In the genomic region with DNA sequence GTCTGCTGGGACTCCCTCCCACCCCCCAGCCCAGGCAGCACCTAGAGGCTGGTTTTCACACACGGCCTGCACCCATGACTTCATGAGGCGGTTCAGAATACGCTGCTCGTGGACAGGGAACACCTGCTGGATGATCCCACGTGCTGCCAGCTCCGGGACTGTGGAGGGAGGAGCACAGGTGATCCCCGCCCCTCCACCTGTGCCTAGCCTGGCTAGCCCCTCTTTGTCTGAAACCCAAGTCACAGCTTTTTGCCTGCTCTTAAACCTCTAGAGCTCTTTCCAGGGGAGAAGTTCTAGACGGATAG, we compare ENCODE assay signal across 18 cellular contexts. TPM values are rescaled to one million over a fixed set of nuclear protein-coding genes. Genes with fewer than 3 reads are reported as not detected.
A peak's percentile ranks its signal among the peaks of the same experiment; 100 is the strongest.
DNase-seq lines count a peak whose midpoint lies in the region; FAIRE-seq and TF ChIP-seq lines count a peak whose summit lies in the region.
"Had no signal": no experiment of that assay in that cellular context is flagged by ENCODE, and none has a peak within 500 bp of the region (broad histone marks: within the 10 kb centered on the region; RNA-seq: fewer than 3 reads in every experiment).

No MANE protein-coding gene starts in this region.

- no peak for TF ChIP-seq EP300 in H1 (IDR thresholded peaks at IDR 0.05; ENCODE audit: borderline replicate concordance in 1 of 2, low read depth in 2 of 2, low read length in 2 of 2)

- H2AK5ac ChIP-seq in H1 (ENCODE audit: low read depth, low read length) = no peak overlapping the region

- no peak for TF ChIP-seq RAD21 in H1 (IDR thresholded peaks at IDR 0.05 in 1 of 2, conservative IDR thresholded peaks at IDR 0.05 in 1 of 2; ENCODE audit: low read depth in 2 of 2, low read length in 2 of 2)

- 76% methylated on average over 8 of the region's 8 CpGs; no CpG with 5 or more reads in 1 of the 2 experiments for WGBS in H1 (ENCODE audit: extremely low coverage in 1 of 2, insufficient coverage in 1 of 2, insufficient read length in 1 of 2, insufficient replicate concordance in 2 of 2, low coverage in 1 of 2, low lambda C conversion rate in 2 of 2, missing lambda C conversion rate in 1 of 2), 2 experiments
- WGBS in lower leg skin, 2 donors = 67 to 68% methylated on average over 8 of the region's 8 CpGs

- no peak overlapping the region for H2BK15ac ChIP-seq in H1 (ENCODE audit: low read length)

- H4K5ac ChIP-seq in H1 (ENCODE audit: insufficient read length, low read depth, low read length) = no peak overlapping the region

- no peak overlapping the region for H3K4ac ChIP-seq in H1 (replicated peaks; ENCODE audit: insufficient read length, low read depth, low read length)

- H2AFZ ChIP-seq in H1 (ENCODE audit: low read length) = no peak overlapping the region
- H2AFZ ChIP-seq: GM23338 had no signal

- no peak overlapping the region for H2BK20ac ChIP-seq in H1 (ENCODE audit: low read length)

- H3K14ac ChIP-seq in H1 (ENCODE audit: insufficient read length) = no peak overlapping the region

- H4K91ac ChIP-seq in H1 (replicated peaks; ENCODE audit: insufficient read length, low read length) = no peak overlapping the region

- no peak overlapping the region for H2BK120ac ChIP-seq in H1 (replicated peaks; ENCODE audit: low read depth, low read length)

- 0 out of 2 replicates have a peak overlapping the region, but pooled peaks have one; percentile 46 for H4K8ac ChIP-seq in H1 (ENCODE audit: extremely low read depth, insufficient read depth, low read length)

- no peak overlapping the region for H3K4me3 ChIP-seq in HEK293 (ENCODE audit: low read depth, low read length)
- H3K4me3 ChIP-seq in H1 (ENCODE audit: extremely low read depth in 1 of 4, insufficient read depth in 2 of 4, low read depth in 3 of 4, low read length in 4 of 4) = no peak overlapping the region
- H3K4me3 ChIP-seq in lower leg skin (ENCODE audit: low read depth, poor library complexity, severe bottlenecking) = no peak overlapping the region
- H3K4me3 ChIP-seq: GM23338, SK-N-MC had no signal

- peaks cover 0 to 14% of the 10 kb centered on the region in 2 experiments for H4K20me1 ChIP-seq in H1 (replicated peaks in 1 of 2; ENCODE audit: control insufficient read depth in 1 of 2, insufficient read depth in 2 of 2, low read length in 2 of 2)

- TF ChIP-seq POLR2A in H1 (IDR thresholded peaks at IDR 0.05; ENCODE audit: control extremely low read depth in 1 of 2, low read depth in 2 of 2, low read length in 2 of 2) (no peak), lower leg skin (IDR thresholded peaks at IDR 0.05) (no peak)

- TF ChIP-seq CTCF in 22Rv1 (IDR thresholded peaks at IDR 0.05) = no peak
- no peak for TF ChIP-seq CTCF in HEK293 (tag by site-specific recombination; IDR thresholded peaks at IDR 0.05)
- no peak for TF ChIP-seq CTCF in H1 (IDR thresholded peaks at IDR 0.05; ENCODE audit: control extremely low read depth in 1 of 3, insufficient read depth in 1 of 3, low read depth in 1 of 3, low read length in 3 of 3)
- no peak for TF ChIP-seq CTCF in lower leg skin (IDR thresholded peaks at IDR 0.05)

- peak overlapping the region; percentile 99; the same call in 1 of the 2 replicates for H3K27ac ChIP-seq in 22Rv1
- no peak overlapping the region for H3K27ac ChIP-seq in HEK293 (ENCODE audit: extremely low read depth, low read depth, low read length)
- H3K27ac ChIP-seq in H1 (ENCODE audit: low read depth, low read length) = no peak overlapping the region
- H3K27ac ChIP-seq: HL-60, SK-N-MC had no signal

- H3K9ac ChIP-seq in H1 (replicated peaks in 1 of 4; ENCODE audit: extremely low read depth in 1 of 4, low read depth in 3 of 4, low read length in 3 of 4) = no peak overlapping the region

- H3K4me1 ChIP-seq in HEK293 (ENCODE audit: control insufficient read depth, insufficient read depth, low read length) (peaks cover 4% of the 10 kb centered on the region; the same call in 1 of the 2 replicates), H1 (replicated peaks in 1 of 4; ENCODE audit: control insufficient read depth in 3 of 4, insufficient read depth in 4 of 4, low read length in 3 of 4) (peaks cover 0 to 34% (median 24%) of the 10 kb centered on the region in 4 experiments; a peak in 6 of 7 replicates)

- POLR2A ChIA-PET in HEK293 (lab: Yijun Ruan, JAX) (interaction anchor here (0.5 to 7.6 kb wide), 2 partner anchors 22 to 648 kb away, joined by 3 to 64 read pairs; a partner anchor contains a TSS), H1 (lab: Charles Lee; ENCODE audit: partially characterized antibody) (interaction anchor here (2.1 to 17.1 kb wide), 2 partner anchors 10 to 21 kb away, joined by 4 to 329 read pairs; a partner anchor contains a TSS)

- H3K18ac ChIP-seq in H1 (ENCODE audit: extremely low read depth, low read length) = no peak overlapping the region

- CTCF ChIA-PET in HEK293 (lab: Yijun Ruan, JAX) = interaction anchor here (2.1 kb wide), 1 partner anchor 14 kb away, joined by 9 read pairs; no protein-coding TSS in a partner anchor
- CTCF ChIA-PET in H1 (lab: Charles Lee; ENCODE audit: partially characterized antibody) = interaction anchor here (1.2 to 2.3 kb wide), 3 partner anchors 9 to 49 kb away, joined by 3 to 6 read pairs (median 5); a partner anchor contains a TSS

- no peak overlapping the region for H3K4me2 ChIP-seq in H1 (ENCODE audit: insufficient read depth in 1 of 2, low read depth in 2 of 2, low read length in 2 of 2)
- H3K4me2 ChIP-seq: GM23338 had no signal

- intact Hi-C loops in lower leg skin (cut with DNase I; ENCODE audit: low total_unique reads) = no loop called here

- no peak overlapping the region for H2BK5ac ChIP-seq in H1 (ENCODE audit: low read depth, low read length)

- no peak overlapping the region for H3K23ac ChIP-seq in H1 (ENCODE audit: insufficient read length)

- H3K9me3 ChIP-seq in HEK293 (ENCODE audit: control insufficient read depth, insufficient read depth, low read depth, low read length) (no peaks in the 10 kb centered on the region), H1 (ENCODE audit: insufficient read depth in 2 of 2, low read depth in 1 of 2, low read length in 1 of 2) (no peaks in the 10 kb centered on the region)

- no peak overlapping the region for H3K56ac ChIP-seq in H1 (replicated peaks; ENCODE audit: insufficient read length, low read depth, low read length)

- 0 out of 2 replicates have a peak, but pooled peaks cover 2% of the 10 kb centered on the region for H3K79me1 ChIP-seq in H1 (ENCODE audit: low read depth, low read length)

- FAIRE-seq in H1 (lab: Jason Lieb, UNC) = no peak

- H3K79me2 ChIP-seq in H1 (ENCODE audit: control insufficient read depth in 1 of 2, insufficient read depth in 2 of 2, low read length in 2 of 2) = no peaks in the 10 kb centered on the region

- DNase-seq in NCI-H2171 (lab: John Stamatoyannopoulos, UW) (peak; percentile 81), H1 (ENCODE audit: low read depth in 1 of 2, low spot score in 2 of 2) (no peak), inferior parietal cortex (ENCODE audit: extremely low spot score) (no peak), lower leg skin (ENCODE audit: low spot score in 2 of 2) (no peak)
- DNase-seq in activated CD4-positive, alpha-beta T cell treated with anti-CD3 and anti-CD28 coated beads for 4 hours = no peak
- no peak for DNase-seq in activated CD4-positive, CD25-positive, alpha-beta regulatory T cell treated with anti-CD3 and anti-CD28 coated beads, Interleukin-2, amount 50 U/mL, for 72 hours
- DNase-seq: CD4-positive, alpha-beta memory T cell; EL; KG1; NCI-H1092 treated with DMSO at 0.1 percent for 48 hours; NCI-H1930; NCI-H524 treated with DMSO at 0.1 percent for 48 hours; T-helper 1 cell had no signal

- H3K23me2 ChIP-seq in H1 (ENCODE audit: low read depth, low read length) = peaks cover 15% of the 10 kb centered on the region

- H3K27me3 ChIP-seq in H1 (replicated peaks in 1 of 4; ENCODE audit: control insufficient read depth in 3 of 4, extremely low read depth in 1 of 4, insufficient read depth in 3 of 4, low read length in 3 of 4) = no peaks in the 10 kb centered on the region; a peak in 1 of 7 replicates

- H3K36me3 ChIP-seq in HEK293 (ENCODE audit: control insufficient read depth in 2 of 2, insufficient read depth in 1 of 2, low read length in 2 of 2) = peaks cover 0 to 20% of the 10 kb centered on the region in 2 experiments; a peak in 2 of 3 replicates
- H3K36me3 ChIP-seq in H1 (ENCODE audit: control insufficient read depth in 2 of 4, insufficient read depth in 4 of 4, low read length in 3 of 4) = 0 out of 8 replicates have a peak, but pooled peaks cover 0 to 3% (median 0%) of the 10 kb centered on the region in 4 experiments

- H2BK12ac ChIP-seq in H1 (ENCODE audit: low read depth, low read length) = no peak overlapping the region

RNA-seq across cellular contexts. Expression of a gene that starts 3.4 kb away (rescaled TPM):
- total RNA-seq in H1 (2021; fragmentation: NEBNext Ultra II Directional; extraction: Animal tissue kit (Norgen Biotek cat#: 25700)) = 20.7 and 21.4 TPM in 2 replicates
- polyA plus RNA-seq in H1 (2011; rRNA removed) = 9.5 and 17.3 TPM in 2 replicates
- 12.3 TPM for polyA plus RNA-seq in H1 (2011; cell fraction: cytosol; rRNA removed)
- 132 TPM for polyA plus RNA-seq in H1 (2011; cell fraction: nucleus; rRNA removed)
- 12.0 to 21.7 TPM (median 19.9 TPM) in 4 replicates for polyA plus RNA-seq in H1 (2012, experiment 1 of 2)
- 6.5 TPM for polyA plus RNA-seq in H1 (2012, experiment 2 of 2)
- polyA plus RNA-seq in H1 (2013, experiment 1 of 2) = 10.9 TPM
- 9.5 TPM for polyA plus RNA-seq in H1 (2013, experiment 2 of 2)
- polyA minus RNA-seq in H1 (2011; rRNA and poly(A)+ RNA removed) = 5.0 and 5.9 TPM in 2 replicates
- polyA minus RNA-seq in H1 (2011; cell fraction: cytosol; rRNA and poly(A)+ RNA removed) = 7.3 TPM
- polyA minus RNA-seq in H1 (2011; cell fraction: nucleus; rRNA and poly(A)+ RNA removed) = 23.4 TPM
- 10 to 100 TPM; 31.1 to 56.8 (median 46.9) TPM for total RNA-seq in lower leg skin

RNA-seq across cellular contexts. Expression of a gene that starts 6.1 kb away (rescaled TPM):
- total RNA-seq in H1 (2021; fragmentation: NEBNext Ultra II Directional; extraction: Animal tissue kit (Norgen Biotek cat#: 25700)) = 52.7 and 56.0 TPM in 2 replicates
- 30.4 and 50.7 TPM in 2 replicates for polyA plus RNA-seq in H1 (2011; rRNA removed)
- 37.3 TPM for polyA plus RNA-seq in H1 (2011; cell fraction: cytosol; rRNA removed)
- 94.2 TPM for polyA plus RNA-seq in H1 (2011; cell fraction: nucleus; rRNA removed)
- 41.3 to 58.3 TPM (median 52.0 TPM) in 4 replicates for polyA plus RNA-seq in H1 (2012, experiment 1 of 2)
- polyA plus RNA-seq in H1 (2012, experiment 2 of 2) = 35.5 TPM
- 25.7 TPM for polyA plus RNA-seq in H1 (2013, experiment 1 of 2)
- polyA plus RNA-seq in H1 (2013, experiment 2 of 2) = 24.6 TPM
- 11.5 and 15.3 TPM in 2 replicates for polyA minus RNA-seq in H1 (2011; rRNA and poly(A)+ RNA removed)
- 29.7 TPM for polyA minus RNA-seq in H1 (2011; cell fraction: cytosol; rRNA and poly(A)+ RNA removed)
- polyA minus RNA-seq in H1 (2011; cell fraction: nucleus; rRNA and poly(A)+ RNA removed) = 59.7 TPM
- 10 to 100 TPM; 30.6 to 36.8 (median 35.0) TPM for total RNA-seq in lower leg skin

RNA-seq across cellular contexts. Expression of a gene that starts 21.8 kb away (rescaled TPM):
- 34.5 and 35.9 TPM in 2 replicates for total RNA-seq in H1 (2021; fragmentation: NEBNext Ultra II Directional; extraction: Animal tissue kit (Norgen Biotek cat#: 25700))
- polyA plus RNA-seq in H1 (2011; rRNA removed) = 29.2 and 30.0 TPM in 2 replicates
- polyA plus RNA-seq in H1 (2011; cell fraction: cytosol; rRNA removed) = 41.8 TPM
- polyA plus RNA-seq in H1 (2011; cell fraction: nucleus; rRNA removed) = 55.3 TPM
- polyA plus RNA-seq in H1 (2012, experiment 1 of 2) = 32.6 to 63.7 TPM (median 58.6 TPM) in 4 replicates
- polyA plus RNA-seq in H1 (2012, experiment 2 of 2) = 30.1 TPM
- 73.8 TPM for polyA plus RNA-seq in H1 (2013, experiment 1 of 2)
- polyA plus RNA-seq in H1 (2013, experiment 2 of 2) = 66.6 TPM
- 12.9 and 19.5 TPM in 2 replicates for polyA minus RNA-seq in H1 (2011; rRNA and poly(A)+ RNA removed)
- polyA minus RNA-seq in H1 (2011; cell fraction: cytosol; rRNA and poly(A)+ RNA removed) = 7.7 TPM
- 9.4 TPM for polyA minus RNA-seq in H1 (2011; cell fraction: nucleus; rRNA and poly(A)+ RNA removed)
- total RNA-seq in lower leg skin = 10 to 100 TPM; 16.4 to 30.7 (median 26.3) TPM

RNA-seq across cellular contexts. Expression of a gene that starts 25.5 kb away (rescaled TPM):
- 99.6 and 100 TPM in 2 replicates for total RNA-seq in H1 (2021; fragmentation: NEBNext Ultra II Directional; extraction: Animal tissue kit (Norgen Biotek cat#: 25700))
- polyA plus RNA-seq in H1 (2011; rRNA removed) = 91.9 and 123 TPM in 2 replicates
- 89.6 TPM for polyA plus RNA-seq in H1 (2011; cell fraction: cytosol; rRNA removed)
- polyA plus RNA-seq in H1 (2011; cell fraction: nucleus; rRNA removed) = 60.8 TPM
- polyA plus RNA-seq in H1 (2012, experiment 1 of 2) = 80.1 to 84.2 TPM (median 82.1 TPM) in 4 replicates
- polyA plus RNA-seq in H1 (2012, experiment 2 of 2) = 85.1 TPM
- 103 TPM for polyA plus RNA-seq in H1 (2013, experiment 1 of 2)
- 94.8 TPM for polyA plus RNA-seq in H1 (2013, experiment 2 of 2)
- polyA minus RNA-seq in H1 (2011; rRNA and poly(A)+ RNA removed) = 11.8 and 11.9 TPM in 2 replicates
- polyA minus RNA-seq in H1 (2011; cell fraction: cytosol; rRNA and poly(A)+ RNA removed) = 26.2 TPM
- polyA minus RNA-seq in H1 (2011; cell fraction: nucleus; rRNA and poly(A)+ RNA removed) = 12.8 TPM
- total RNA-seq in lower leg skin = 100 to 1,000 TPM in 3 of 4 donors, 10 to 100 TPM in 1; 88.4 to 228 (median 131) TPM

RNA-seq across cellular contexts. Expression of a gene that starts 28.0 kb away (rescaled TPM):
- 11.3 and 14.5 TPM in 2 replicates for total RNA-seq in H1 (2021; fragmentation: NEBNext Ultra II Directional; extraction: Animal tissue kit (Norgen Biotek cat#: 25700))
- polyA plus RNA-seq in H1 (2011; rRNA removed) = 18.7 and 28.5 TPM in 2 replicates
- polyA plus RNA-seq in H1 (2011; cell fraction: cytosol; rRNA removed) = 17.5 TPM
- 15.7 TPM for polyA plus RNA-seq in H1 (2011; cell fraction: nucleus; rRNA removed)
- polyA plus RNA-seq in H1 (2012, experiment 1 of 2) = 8.6 to 15.1 TPM (median 14.3 TPM) in 4 replicates
- polyA plus RNA-seq in H1 (2012, experiment 2 of 2) = 12.6 TPM
- polyA plus RNA-seq in H1 (2013, experiment 1 of 2) = 5.9 TPM
- 5.6 TPM for polyA plus RNA-seq in H1 (2013, experiment 2 of 2)
- polyA minus RNA-seq in H1 (2011; rRNA and poly(A)+ RNA removed) = 6.0 and 8.9 TPM in 2 replicates
- 11.1 TPM for polyA minus RNA-seq in H1 (2011; cell fraction: cytosol; rRNA and poly(A)+ RNA removed)
- 9.8 TPM for polyA minus RNA-seq in H1 (2011; cell fraction: nucleus; rRNA and poly(A)+ RNA removed)
- total RNA-seq in lower leg skin = 10 to 100 TPM; 20.2 to 34.9 (median 27.7) TPM
